Comparison of ENCODE assay signal across 10 cellular contexts in genomic region chr6:5471637-5472430, GRCh38.
DNase-seq lines count a peak whose midpoint lies in the region; ATAC-seq, FAIRE-seq and TF ChIP-seq lines count a peak whose summit lies in the region.
"Had no signal": no experiment of that assay in that cellular context is flagged by ENCODE, and none has a peak within 500 bp of the region (broad histone marks: within the 10 kb centered on the region; RNA-seq: fewer than 3 reads in every experiment).

No MANE protein-coding gene starts in this region.

- TF ChIP-seq CTCF in HEK293 (tag by site-specific recombination; IDR thresholded peaks at IDR 0.05) (no peak), astrocyte of the spinal cord (IDR thresholded peaks at IDR 0.05; ENCODE audit: low read depth, low read length) (no peak), nephron progenitor cell (IDR thresholded peaks at IDR 0.05) (no peak), upper lobe of right lung (IDR thresholded peaks at IDR 0.05) (no peak)

- H3K9me3 ChIP-seq in HEK293 (ENCODE audit: control insufficient read depth, insufficient read depth, low read depth, low read length) (no peaks in the 10 kb centered on the region), upper lobe of right lung (no peaks in the 10 kb centered on the region)
- H3K9me3 ChIP-seq: breast epithelium had no signal

- no peaks in the 10 kb centered on the region for H3K27me3 ChIP-seq in upper lobe of right lung
- H3K27me3 ChIP-seq: breast epithelium had no signal

- H3K4me1 ChIP-seq in HEK293 (ENCODE audit: control insufficient read depth, insufficient read depth, low read length) (peaks cover 8% of the 10 kb centered on the region), upper lobe of right lung (peaks cover 8% of the 10 kb centered on the region)
- H3K4me1 ChIP-seq: breast epithelium had no signal

- H3K27ac Mint-ChIP-seq in nephron progenitor cell: no peak overlapping the region

- CTCF ChIA-PET in HEK293 (lab: Yijun Ruan, JAX): interaction anchor here (0.5 to 4.1 kb wide), 71 partner anchors 9 to 1225 kb away, joined by 3 to 35 read pairs (median 4); partner anchors contain the start of gene NRN1

- H3K27me3 Mint-ChIP-seq in nephron progenitor cell (ENCODE audit: low read depth, poor library complexity): no peaks in the 10 kb centered on the region

- no peak overlapping the region for H3K27ac ChIP-seq in HEK293 (ENCODE audit: extremely low read depth, low read depth, low read length)
- H3K27ac ChIP-seq in upper lobe of right lung: no peak overlapping the region
- H3K27ac ChIP-seq: breast epithelium had no signal

- H3K4me1 Mint-ChIP-seq in nephron progenitor cell: peaks cover 5% of the 10 kb centered on the region

- H3K4me3 ChIP-seq in HEK293 (ENCODE audit: low read depth, low read length): no peak overlapping the region
- no peak overlapping the region for H3K4me3 ChIP-seq in astrocyte of the spinal cord (ENCODE audit: low read depth, low read length)
- H3K4me3 ChIP-seq in upper lobe of right lung: no peak overlapping the region
- H3K4me3 ChIP-seq: breast epithelium had no signal

- intact Hi-C loops in upper lobe of right lung (cut with DNase I): no loop called here

- H3K36me3 ChIP-seq in HEK293 (ENCODE audit: control insufficient read depth in 2 of 2, insufficient read depth in 1 of 2, low read length in 2 of 2): no peaks in the 10 kb centered on the region
- no peaks in the 10 kb centered on the region for H3K36me3 ChIP-seq in upper lobe of right lung
- H3K36me3 ChIP-seq: breast epithelium had no signal

- peak; percentile 79 for DNase-seq in NCI-H2227 treated with DMSO at 0.1 percent for 48 hours (lab: John Stamatoyannopoulos, UW)
- peak; percentile 41 for DNase-seq in astrocyte of the spinal cord (ENCODE audit: low read depth, low spot score)
- DNase-seq in nephron progenitor cell: peak; percentile 30
- no peak for DNase-seq in left lobe of liver (ENCODE audit: low spot score)
- no peak for DNase-seq in upper lobe of right lung
- no peak for DNase-seq in occipital lobe (lab: John Stamatoyannopoulos, UW)
- no peak for DNase-seq in GM12892 (ENCODE audit: insufficient read length)

- H3K36me3 Mint-ChIP-seq in nephron progenitor cell (ENCODE audit: low read depth): peaks cover 5% of the 10 kb centered on the region

- ATAC-seq in left lobe of liver: no peak
- ATAC-seq in upper lobe of right lung: no peak

- TF ChIP-seq POLR2A in GM12892 (IDR thresholded peaks at IDR 0.05; ENCODE audit: low read depth, low read length): no peak

- POLR2A ChIA-PET in HEK293 (lab: Yijun Ruan, JAX): interaction anchor here (0.6 kb wide), 1 partner anchor 535 kb away, joined by 3 read pairs; the partner anchor contains the start of gene NRN1

- H3K9me3 Mint-ChIP-seq in nephron progenitor cell: no peaks in the 10 kb centered on the region

- in situ Hi-C loops in astrocyte of the spinal cord (cut with HindIII; ENCODE audit: low sequenced_read_pairs): no loop called here

- no peak overlapping the region for H3K4me3 Mint-ChIP-seq in nephron progenitor cell

- FAIRE-seq in GM12892 (lab: Jason Lieb, UNC): no peak
- FAIRE-seq: keratinocyte had no signal

TF ChIP-seq in HEK293, 187 proteins besides CTCF, POLR2A, EP300 and RAD21:
- TF ChIP-seq SP3 (tag by site-specific recombination; IDR thresholded peaks at IDR 0.05): no peak
- TF ChIP-seq, protein P1, sequence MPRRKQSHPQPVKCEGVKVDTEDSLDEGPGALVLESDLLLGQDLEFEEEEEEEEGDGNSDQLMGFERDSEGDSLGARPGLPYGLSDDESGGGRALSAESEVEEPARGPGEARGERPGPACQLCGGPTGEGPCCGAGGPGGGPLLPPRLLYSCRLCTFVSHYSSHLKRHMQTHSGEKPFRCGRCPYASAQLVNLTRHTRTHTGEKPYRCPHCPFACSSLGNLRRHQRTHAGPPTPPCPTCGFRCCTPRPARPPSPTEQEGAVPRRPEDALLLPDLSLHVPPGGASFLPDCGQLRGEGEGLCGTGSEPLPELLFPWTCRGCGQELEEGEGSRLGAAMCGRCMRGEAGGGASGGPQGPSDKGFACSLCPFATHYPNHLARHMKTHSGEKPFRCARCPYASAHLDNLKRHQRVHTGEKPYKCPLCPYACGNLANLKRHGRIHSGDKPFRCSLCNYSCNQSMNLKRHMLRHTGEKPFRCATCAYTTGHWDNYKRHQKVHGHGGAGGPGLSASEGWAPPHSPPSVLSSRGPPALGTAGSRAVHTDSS (tag by site-specific recombination; IDR thresholded peaks at IDR 0.05): 0 out of 2 replicates have a peak, but pooled peaks have one; percentile 10
- 0 out of 2 replicates have a peak, but pooled peaks have one; percentile 8 for TF ChIP-seq ZIC2 (tag by site-specific recombination; IDR thresholded peaks at IDR 0.05)

Comparison
In these comparisons a context has a peak if more than half of its experiments do, and no peak if none do; other contexts are left out.
1. DNase-seq: peak in NCI-H2227 treated with DMSO at 0.1 percent for 48 hours (single experiment), astrocyte of the spinal cord (single experiment) and nephron progenitor cell (single experiment); none in left lobe of liver (single experiment), upper lobe of right lung (single experiment), occipital lobe (single experiment) and GM12892 (single experiment).